8 cellular contexts compared by ENCODE assay signal in the genomic region with DNA sequence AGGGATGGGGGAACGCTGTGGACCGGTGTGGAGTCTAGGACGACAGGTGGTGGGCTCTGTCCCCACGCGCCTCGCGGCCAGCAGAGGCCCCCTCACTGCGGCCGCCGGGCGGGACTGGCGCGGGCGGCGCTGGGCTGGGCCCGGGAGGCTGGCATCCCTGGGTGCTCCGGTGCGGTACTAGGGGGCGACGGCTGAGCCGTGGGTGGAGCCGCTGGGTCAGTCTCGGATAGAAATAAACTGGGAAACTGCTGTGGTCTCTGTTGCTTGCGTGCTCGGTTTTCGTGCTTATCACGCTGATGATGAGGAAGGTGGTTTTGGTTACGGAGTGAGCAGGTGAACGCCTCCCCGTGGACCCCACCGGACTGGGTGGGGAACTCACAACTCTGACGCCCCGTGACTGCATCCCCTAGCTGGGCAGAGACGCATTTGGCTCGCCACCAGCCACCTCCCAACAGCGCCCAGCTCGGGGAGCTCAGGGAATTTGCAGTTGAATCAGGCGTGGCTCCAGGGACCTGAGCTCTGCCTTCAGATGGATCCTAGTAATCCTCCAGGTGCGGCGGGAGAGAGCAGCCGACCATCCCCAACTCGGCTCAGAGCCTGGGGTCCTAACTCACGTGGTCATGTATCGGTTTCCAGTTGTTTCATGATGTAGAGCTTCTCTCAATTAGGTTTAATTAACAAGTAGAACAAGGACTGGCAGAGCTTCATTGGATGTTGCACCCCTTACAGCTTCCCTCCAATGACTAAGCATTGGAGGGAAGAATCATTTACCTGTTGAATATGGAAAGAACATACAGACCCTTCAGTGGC. TPM values are rescaled to one million over a fixed set of nuclear protein-coding genes. Genes with fewer than 3 reads are reported as not detected.
DNase-seq lines count a peak whose midpoint lies in the region; ATAC-seq, FAIRE-seq and TF ChIP-seq lines count a peak whose summit lies in the region.

No MANE protein-coding gene starts in this region.

- peak overlapping the region; percentile 46 for H3K4me3 ChIP-seq in A549
- H3K4me3 ChIP-seq in GM23338, result peak overlapping the region; percentile 84
- H3K4me3 ChIP-seq in Panc1 (ENCODE audit: low read depth in 2 of 2, low read length in 2 of 2), result peak overlapping the region; percentile 51 to 73
- peak overlapping the region; percentile 45 to 50 for H3K4me3 ChIP-seq in mucosa of rectum (ENCODE audit: low read length in 2 of 2)
- H3K4me3 ChIP-seq in aorta (ENCODE audit: low read length in 2 of 2), result peak overlapping the region; percentile 12 to 28

- intact Hi-C loops in Panc1 (cut with micrococcal nuclease; ENCODE audit: unreplicated experiment), result no loop called here
- intact Hi-C loops in aorta (cut with DNase I), result no loop called here

- WGBS in A549 (ENCODE audit: missing lambda C conversion rate), result 9% methylated on average over 38 of the region's 44 CpGs
- 4% methylated on average over 44 of the region's 44 CpGs for WGBS in aorta, 2 donors

- H3K9ac ChIP-seq in mucosa of rectum (ENCODE audit: low read depth in 1 of 2, low read length in 2 of 2), result peak overlapping the region in 1 of 2 donors; percentile 24

- peak; percentile 17 to 25 for DNase-seq in A549 (ENCODE audit: low read depth in 1 of 2, low spot score in 1 of 2)
- DNase-seq in GM23338 (ENCODE audit: low spot score), result peak; percentile 90
- DNase-seq in Panc1 (ENCODE audit: low read depth, low spot score), result no peak
- peak; percentile 19 for DNase-seq in endothelial cell (ENCODE audit: low spot score)
- DNase-seq in aorta, result peak; percentile 47 to 76

- in situ Hi-C loops in Panc1 (cut with HindIII; ENCODE audit: low pct_unique_long_range_greater_than_20kb, low sequenced_read_pairs), result no loop called here

- no TSS peak for BruUV-seq in Panc1 (replicated peaks; lab: Mats Ljungman, UMichigan)

- no peaks in the 10 kb centered on the region for H3K9me3 ChIP-seq in A549
- no peaks in the 10 kb centered on the region for H3K9me3 ChIP-seq in Panc1 (ENCODE audit: control insufficient read depth, insufficient read depth, low read depth, low read length)
- no peaks in the 10 kb centered on the region for H3K9me3 ChIP-seq in mucosa of rectum (ENCODE audit: control insufficient read depth in 2 of 2, low read length in 2 of 2)
- no peaks in the 10 kb centered on the region for H3K9me3 ChIP-seq in aorta (ENCODE audit: control insufficient read depth, low read length)

- H3K9me2 ChIP-seq in GM23338 (ENCODE audit: insufficient read depth), result no peaks in the 10 kb centered on the region

- peak overlapping the region in 1 of 2 experiments; percentile 58; a peak in 2 of 6 replicates for H3K27ac ChIP-seq in A549
- no peak overlapping the region for H3K27ac ChIP-seq in GM23338 (ENCODE audit: low read depth)
- H3K27ac ChIP-seq in Panc1 (ENCODE audit: low read length), result no peak overlapping the region
- no peak overlapping the region for H3K27ac ChIP-seq in mucosa of rectum (ENCODE audit: low read depth in 2 of 2, low read length in 2 of 2)
- H3K27ac ChIP-seq in aorta (ENCODE audit: low read depth in 1 of 2, low read length in 2 of 2), result no peak overlapping the region

- POLR2A ChIA-PET in A549 (lab: Yijun Ruan, JAX), result no interaction called here
- POLR2A ChIA-PET in Panc1 (lab: Charles Lee), result interaction anchor here (0.7 kb wide), 1 partner anchor 18 kb away, joined by 3 read pairs; no protein-coding TSS in a partner anchor

- TF ChIP-seq CTCF in A549 (IDR thresholded peaks at IDR 0.05) (no peak), GM23338 (conservative IDR thresholded peaks at IDR 0.05; ENCODE audit: low read depth in 2 of 2) (peak in 1 of 2 experiments; percentile 26; a peak in 2 of 4 replicates), Panc1 (IDR thresholded peaks at IDR 0.05) (no peak; the same call in 1 of the 2 replicates), endothelial cell (IDR thresholded peaks at IDR 0.05; ENCODE audit: unreplicated experiment) (no peak)

- TF ChIP-seq EP300 in A549 (IDR thresholded peaks at IDR 0.05), result no peak

- H3K4me1 Mint-ChIP-seq in GM23338, result peaks cover 13% of the 10 kb centered on the region
- peaks cover 11% of the 10 kb centered on the region for H3K4me1 Mint-ChIP-seq in endothelial cell (ENCODE audit: unreplicated experiment)

- H3K36me3 Mint-ChIP-seq in GM23338 (ENCODE audit: low read depth) (no peaks in the 10 kb centered on the region), endothelial cell (ENCODE audit: low read depth, unreplicated experiment) (no peaks in the 10 kb centered on the region)

- TF ChIP-seq RAD21 in A549 (conservative IDR thresholded peaks at IDR 0.05 in 1 of 2, IDR thresholded peaks at IDR 0.05 in 1 of 2), result no peak

- ATAC-seq in A549 (peak; percentile 84 to 91), GM23338 (peak; percentile 98), Panc1 (peak; percentile 86), aorta (ENCODE audit: low FRiP score) (no peak), HG03159 (IDR thresholded peaks at IDR 0.05; ENCODE audit: unreplicated experiment) (no peak), HG02885 (IDR thresholded peaks at IDR 0.05; ENCODE audit: poor library complexity, unreplicated experiment) (no peak)

- CTCF ChIA-PET in A549 (lab: Yijun Ruan, JAX) (no interaction called here), Panc1 (lab: Charles Lee) (interaction anchor here (0.9 kb wide), 1 partner anchor 22 kb away, joined by 4 read pairs; no protein-coding TSS in a partner anchor)

- H3K27me3 Mint-ChIP-seq in GM23338 (ENCODE audit: insufficient read depth, low read depth, poor library complexity) (peaks cover 2% of the 10 kb centered on the region), endothelial cell (ENCODE audit: unreplicated experiment) (peaks cover 4% of the 10 kb centered on the region)

- H3K36me3 ChIP-seq in GM23338 (ENCODE audit: insufficient read depth) (no peaks in the 10 kb centered on the region), Panc1 (ENCODE audit: control insufficient read depth, insufficient read depth, low read length) (no peaks in the 10 kb centered on the region), mucosa of rectum (ENCODE audit: control insufficient read depth in 2 of 2, insufficient read depth in 2 of 2, low read length in 2 of 2) (no peaks in the 10 kb centered on the region), aorta (ENCODE audit: control insufficient read depth in 1 of 2, insufficient read depth in 2 of 2, low read length in 1 of 2) (no peaks in the 10 kb centered on the region)

- no peak for TF ChIP-seq POLR2A in A549 (IDR thresholded peaks at IDR 0.05; ENCODE audit: low read length)

- no peaks in the 10 kb centered on the region for H3K9me3 Mint-ChIP-seq in GM23338
- no peaks in the 10 kb centered on the region for H3K9me3 Mint-ChIP-seq in endothelial cell (ENCODE audit: unreplicated experiment)

- no peaks in the 10 kb centered on the region for H3K79me2 ChIP-seq in GM23338 (replicated peaks; ENCODE audit: insufficient read depth)

- H3K4me1 ChIP-seq in A549, result no peaks in the 10 kb centered on the region
- H3K4me1 ChIP-seq in GM23338 (ENCODE audit: insufficient read depth), result peaks cover 16% of the 10 kb centered on the region
- H3K4me1 ChIP-seq in Panc1 (ENCODE audit: control insufficient read depth, insufficient read depth, low read length), result no peaks in the 10 kb centered on the region; the same call in 1 of the 2 replicates
- peaks cover 0 to 5% of the 10 kb centered on the region in 2 donors for H3K4me1 ChIP-seq in mucosa of rectum (ENCODE audit: control insufficient read depth in 2 of 2, insufficient read depth in 2 of 2, low read length in 2 of 2)
- no peaks in the 10 kb centered on the region for H3K4me1 ChIP-seq in aorta (ENCODE audit: control insufficient read depth in 1 of 2, insufficient read depth in 2 of 2, low read length in 2 of 2)

- no peak for FAIRE-seq in A549 (lab: Jason Lieb, UNC)

- no peaks in the 10 kb centered on the region for H3F3A ChIP-seq in GM23338 (replicated peaks; ENCODE audit: low read depth)

- H3K27ac Mint-ChIP-seq in GM23338 (no peak overlapping the region), endothelial cell (ENCODE audit: unreplicated experiment) (no peak overlapping the region)

- no peaks in the 10 kb centered on the region for H4K20me1 ChIP-seq in GM23338 (replicated peaks; ENCODE audit: insufficient read depth)

- H3K27me3 ChIP-seq in GM23338 (ENCODE audit: insufficient read depth) (no peaks in the 10 kb centered on the region; the same call in 1 of the 2 replicates), Panc1 (ENCODE audit: control insufficient read depth, insufficient read depth, low read length) (peaks cover 2% of the 10 kb centered on the region; the same call in 1 of the 2 replicates), mucosa of rectum (ENCODE audit: control insufficient read depth in 2 of 2, insufficient read depth in 2 of 2, low read length in 2 of 2) (peaks cover 10 to 12% of the 10 kb centered on the region in 2 donors), aorta (ENCODE audit: control insufficient read depth in 1 of 2, insufficient read depth in 2 of 2, low read length in 1 of 2) (no peaks in the 10 kb centered on the region)

- H3K4me2 ChIP-seq in A549 (peak overlapping the region; percentile 87), GM23338 (peak overlapping the region; percentile 92)

- peak overlapping the region; percentile 94 for H3K4me3 Mint-ChIP-seq in GM23338
- peak overlapping the region; percentile 82 for H3K4me3 Mint-ChIP-seq in endothelial cell (ENCODE audit: unreplicated experiment)

- peak overlapping the region; percentile 99 for H2AFZ ChIP-seq in GM23338

RNA-seq across cellular contexts. Expression of gene HSD17B7, which starts 32.1 kb away (rescaled TPM):
- polyA plus RNA-seq in A549 (2011; rRNA removed) (22.1 and 23.4 TPM in 2 replicates), A549 (2017; fragmentation: RNase III; extraction: RNeasy Plus Mini Kit Qiagen cat#74134 plus additional on column Dnase treatment) (10.4 to 14.6 TPM (median 14.0 TPM) in 3 replicates), GM23338 (2016; fragmentation: Nextera tagmentation; extraction: Ambion mirVana) (29.1 and 31.9 TPM in 2 replicates), aorta (10 to 100 TPM in 1 of 2 donors, 1 to 10 TPM in 1; 3.6 to 15.0 TPM)
- 22.6 and 22.7 TPM in 2 replicates for polyA plus RNA-seq in A549 (2012; cell fraction: cytosol; rRNA removed)
- 8.6 and 13.3 TPM in 2 replicates for polyA plus RNA-seq in A549 (2012; cell fraction: nucleus; rRNA removed)
- 12.5 and 20.0 TPM in 2 replicates for polyA minus RNA-seq in A549 (2011; rRNA and poly(A)+ RNA removed)
- total RNA-seq in GM23338 (2014; rRNA removed; shearing (Covaris generic)), result 30.9 and 42.8 TPM in 2 replicates
- total RNA-seq in Panc1 (2021; ENCODE audit: unreplicated experiment) (24.6 TPM), endothelial cell (ENCODE audit: unreplicated experiment) (17.2 TPM), aorta (10 to 100 TPM; 12.8 to 15.4 TPM)
- polyA plus RNA-seq in Panc1 (2012; ENCODE audit: insufficient read length), result 17.0 TPM

RNA-seq across cellular contexts. Expression of gene CCDC190, which starts 38.4 kb away (rescaled TPM):
- polyA plus RNA-seq in A549 (2011; rRNA removed) (not detected in 2 replicates), A549 (2017; fragmentation: RNase III; extraction: RNeasy Plus Mini Kit Qiagen cat#74134 plus additional on column Dnase treatment) (not detected in 3 replicates), GM23338 (2016; fragmentation: Nextera tagmentation; extraction: Ambion mirVana) (not detected in 2 replicates), aorta (1 to 10 TPM; 1.0 to 4.1 TPM)
- not detected in 2 replicates for polyA plus RNA-seq in A549 (2012; cell fraction: cytosol; rRNA removed)
- polyA plus RNA-seq in A549 (2012; cell fraction: nucleus; rRNA removed), result not detected in 2 replicates
- not detected in 2 replicates for polyA minus RNA-seq in A549 (2011; rRNA and poly(A)+ RNA removed)
- not detected in 2 replicates for total RNA-seq in GM23338 (2014; rRNA removed; shearing (Covaris generic))
- total RNA-seq in Panc1 (2021; ENCODE audit: unreplicated experiment) (not detected), endothelial cell (ENCODE audit: unreplicated experiment) (not detected), aorta (1 to 10 TPM; 1.6 to 2.2 TPM)
- polyA plus RNA-seq in Panc1 (2012; ENCODE audit: insufficient read length), result not detected

Comparison
In these comparisons a context has a peak if more than half of its experiments do, and no peak if none do; other contexts are left out.
1. ATAC-seq: peak in A549 (2 of 2), GM23338 (single experiment) and Panc1 (single experiment); none in aorta (single experiment), HG03159 (single experiment) and HG02885 (single experiment).
2. H3K4me3 ChIP-seq: peak in every context shown above with its lines; median percentile 84 in GM23338; 62 in Panc1; 48 in mucosa of rectum; 46 in A549; 20 in aorta.